Comparison of ENCODE assay signal across 9 cellular contexts in the genomic region with DNA sequence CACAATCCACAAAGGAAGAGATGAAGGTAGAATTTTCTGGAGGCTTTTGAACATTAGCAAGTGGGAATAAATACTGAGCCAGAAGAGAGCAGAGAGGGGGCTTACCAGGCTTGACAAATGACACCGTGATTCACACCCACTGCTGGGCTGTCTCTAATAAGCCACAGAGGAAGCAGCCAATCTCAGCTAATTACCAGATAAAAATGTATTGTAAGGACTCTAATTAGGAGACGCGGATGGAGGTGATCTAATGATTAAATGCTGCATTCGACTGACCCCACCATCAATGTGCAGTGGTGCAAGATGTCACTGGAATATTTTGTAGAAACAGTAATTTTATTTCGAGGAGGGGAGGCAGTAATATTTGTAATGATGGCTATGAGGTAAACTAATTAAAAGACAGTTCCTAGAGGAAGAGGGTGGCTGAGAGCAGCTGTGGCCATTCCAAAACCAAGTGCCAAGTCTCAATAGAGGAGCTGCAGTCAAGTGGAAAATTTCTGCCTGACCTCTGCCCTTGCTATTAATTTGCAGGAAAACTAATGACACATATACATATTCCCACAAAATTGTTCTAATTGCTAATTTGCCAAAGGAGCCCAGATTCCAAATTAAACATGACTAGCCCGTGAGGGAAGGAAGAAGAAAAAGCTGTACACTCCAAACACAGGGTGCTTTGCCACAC.
DNase-seq lines count a peak whose midpoint lies in the region; ATAC-seq and TF ChIP-seq lines count a peak whose summit lies in the region.
"Had no signal": no experiment of that assay in that cellular context is flagged by ENCODE, and none has a peak within 500 bp of the region (broad histone marks: within the 10 kb centered on the region; RNA-seq: fewer than 3 reads in every experiment).

No MANE protein-coding gene starts in this region.

- no peaks in the 10 kb centered on the region for H3K9me3 Mint-ChIP-seq in activated CD8-positive, alpha-beta memory T cell treated with anti-CD3 and anti-CD28 coated beads, Interleukin-2, amount 10 ng/mL, durations not matched to agents 7 days and 5 days (ENCODE audit: low read depth)
- no peaks in the 10 kb centered on the region for H3K9me3 Mint-ChIP-seq in MCF 10A (ENCODE audit: unreplicated experiment)

- WGBS in tibial nerve, 2 donors: 73 to 78% methylated on average over 6 of the region's 6 CpGs

- H3K9me3 ChIP-seq in mucosa of rectum (ENCODE audit: control insufficient read depth in 2 of 2, low read length in 2 of 2) (no peaks in the 10 kb centered on the region), tibial nerve (no peaks in the 10 kb centered on the region)

- peaks cover 0 to 3% of the 10 kb centered on the region in 2 donors for H3K4me1 ChIP-seq in mucosa of rectum (ENCODE audit: control insufficient read depth in 2 of 2, insufficient read depth in 2 of 2, low read length in 2 of 2)
- H3K4me1 ChIP-seq in tibial nerve: peaks cover 0 to 45% (median 19%) of the 10 kb centered on the region in 4 donors

- no TSS peak for BruUV-seq in MCF 10A (replicated peaks; lab: Mats Ljungman, UMichigan)

- peak overlapping the region; percentile 34 for H3K27ac Mint-ChIP-seq in activated CD8-positive, alpha-beta memory T cell treated with anti-CD3 and anti-CD28 coated beads, Interleukin-2, amount 10 ng/mL, durations not matched to agents 7 days and 5 days
- H3K27ac Mint-ChIP-seq in MCF 10A (ENCODE audit: low read depth, unreplicated experiment): peak overlapping the region; percentile 99
- H3K27ac Mint-ChIP-seq: B cell had no signal

- TF ChIP-seq POLR2A in tibial nerve (IDR thresholded peaks at IDR 0.05): no peak

- H3K4me3 ChIP-seq in mucosa of rectum (ENCODE audit: low read length in 2 of 2): no peak overlapping the region
- H3K4me3 ChIP-seq in tibial nerve: no peak overlapping the region

- H3K4me1 Mint-ChIP-seq in activated CD8-positive, alpha-beta memory T cell treated with anti-CD3 and anti-CD28 coated beads, Interleukin-2, amount 10 ng/mL, durations not matched to agents 7 days and 5 days: peaks cover 38% of the 10 kb centered on the region
- H3K4me1 Mint-ChIP-seq in MCF 10A (ENCODE audit: insufficient read depth, unreplicated experiment): peaks cover 22% of the 10 kb centered on the region

- TF ChIP-seq CTCF in MCF 10A (IDR thresholded peaks at IDR 0.05; ENCODE audit: unreplicated experiment) (no peak), tibial nerve (IDR thresholded peaks at IDR 0.05) (no peak), GM10266 (IDR thresholded peaks at IDR 0.05; ENCODE audit: control insufficient read depth, insufficient read depth, low read depth, missing control alignments) (no peak)

- DNase-seq in activated CD8-positive, alpha-beta memory T cell treated with anti-CD3 and anti-CD28 coated beads, Interleukin-2, amount 10 ng/mL, durations not matched to agents 7 days and 5 days: no peak
- no peak for DNase-seq in activated CD8-positive, alpha-beta memory T cell treated with anti-CD3 and anti-CD28 coated beads, Interleukin-2, amount 50 U/mL, for 48 hours
- DNase-seq in MCF 10A (ENCODE audit: unreplicated experiment): no peak
- DNase-seq in tibial nerve (ENCODE audit: low spot score in 2 of 2): no peak
- DNase-seq in GM10266 (ENCODE audit: extremely low spot score): no peak
- DNase-seq in glomerular visceral epithelial cell (ENCODE audit: extremely low spot score): no peak
- DNase-seq in DMS79 (lab: John Stamatoyannopoulos, UW): no peak

- no peak overlapping the region for H3K4me3 Mint-ChIP-seq in activated CD8-positive, alpha-beta memory T cell treated with anti-CD3 and anti-CD28 coated beads, Interleukin-2, amount 10 ng/mL, durations not matched to agents 7 days and 5 days
- peak overlapping the region; percentile 26 for H3K4me3 Mint-ChIP-seq in MCF 10A (ENCODE audit: unreplicated experiment)
- H3K4me3 Mint-ChIP-seq: B cell had no signal

- peak overlapping the region; percentile 17 to 35 for H3K27ac ChIP-seq in mucosa of rectum (ENCODE audit: low read depth in 2 of 2, low read length in 2 of 2)
- H3K27ac ChIP-seq in tibial nerve: peak overlapping the region in 3 of 4 donors; percentile 69 to 90 (median 81)

- H3K36me3 Mint-ChIP-seq in activated CD8-positive, alpha-beta memory T cell treated with anti-CD3 and anti-CD28 coated beads, Interleukin-2, amount 10 ng/mL, durations not matched to agents 7 days and 5 days: peaks cover 54% of the 10 kb centered on the region
- peaks cover 51% of the 10 kb centered on the region for H3K36me3 Mint-ChIP-seq in MCF 10A (ENCODE audit: insufficient read depth, unreplicated experiment)

- intact Hi-C loops in MCF 10A (cut with micrococcal nuclease): no loop called here

- H3K9ac ChIP-seq in mucosa of rectum (ENCODE audit: low read depth in 1 of 2, low read length in 2 of 2): no peak overlapping the region

- no peak for ATAC-seq in activated CD8-positive, alpha-beta memory T cell treated with anti-CD3 and anti-CD28 coated beads, Interleukin-2, amount 10 ng/mL, durations not matched to agents 7 days and 5 days

- TF ChIP-seq EP300 in tibial nerve (IDR thresholded peaks at IDR 0.05): no peak

- no peaks in the 10 kb centered on the region for H3K27me3 ChIP-seq in mucosa of rectum (ENCODE audit: control insufficient read depth in 2 of 2, insufficient read depth in 2 of 2, low read length in 2 of 2)
- H3K27me3 ChIP-seq in tibial nerve: no peaks in the 10 kb centered on the region

- peaks cover 47 to 52% of the 10 kb centered on the region in 2 donors for H3K36me3 ChIP-seq in mucosa of rectum (ENCODE audit: control insufficient read depth in 2 of 2, insufficient read depth in 2 of 2, low read length in 2 of 2)
- peaks cover 0 to 28% (median 2%) of the 10 kb centered on the region in 3 donors for H3K36me3 ChIP-seq in tibial nerve

- CTCF ChIA-PET in activated CD8-positive, alpha-beta memory T cell treated with anti-CD3 and anti-CD28 coated beads, Interleukin-2, amount 10 ng/mL, durations not matched to agents 7 days and 5 days (lab: Charles Lee): no interaction called here
- CTCF ChIA-PET in MCF 10A (lab: Yijun Ruan, JAX): interaction anchor here (0.7 kb wide), 1 partner anchor 141 kb away, joined by 4 read pairs; no protein-coding TSS in a partner anchor

- H3K27me3 Mint-ChIP-seq in activated CD8-positive, alpha-beta memory T cell treated with anti-CD3 and anti-CD28 coated beads, Interleukin-2, amount 10 ng/mL, durations not matched to agents 7 days and 5 days: no peaks in the 10 kb centered on the region
- H3K27me3 Mint-ChIP-seq in MCF 10A (ENCODE audit: insufficient read depth, unreplicated experiment): no peaks in the 10 kb centered on the region
- H3K27me3 Mint-ChIP-seq: B cell had no signal

- POLR2A ChIA-PET in MCF 10A (lab: Yijun Ruan, JAX): interaction anchor here (0.7 to 1.3 kb wide), 2 partner anchors 81 to 176 kb away, joined by 3 to 4 read pairs; no protein-coding TSS in a partner anchor
